Comparison of ENCODE assay signal across 3 cellular contexts in genomic region chr19:14504575-14504974, GRCh38. TPM values are rescaled to one million over a fixed set of nuclear protein-coding genes. Genes with fewer than 3 reads are reported as not detected.
"Had no signal": no experiment of that assay in that cellular context is flagged by ENCODE, and none has a peak within 500 bp of the region (broad histone marks: within the 10 kb centered on the region; RNA-seq: fewer than 3 reads in every experiment).

No MANE protein-coding gene starts in this region.

RNA-seq across cellular contexts. Expression of gene PTGER1, which starts 29.4 kb away (rescaled TPM):
- total RNA-seq: Peyer's patch, SK-MEL-5, T-helper 17 cell had no signal
